Comparison of ENCODE assay signal across 8 cellular contexts in the genomic region with DNA sequence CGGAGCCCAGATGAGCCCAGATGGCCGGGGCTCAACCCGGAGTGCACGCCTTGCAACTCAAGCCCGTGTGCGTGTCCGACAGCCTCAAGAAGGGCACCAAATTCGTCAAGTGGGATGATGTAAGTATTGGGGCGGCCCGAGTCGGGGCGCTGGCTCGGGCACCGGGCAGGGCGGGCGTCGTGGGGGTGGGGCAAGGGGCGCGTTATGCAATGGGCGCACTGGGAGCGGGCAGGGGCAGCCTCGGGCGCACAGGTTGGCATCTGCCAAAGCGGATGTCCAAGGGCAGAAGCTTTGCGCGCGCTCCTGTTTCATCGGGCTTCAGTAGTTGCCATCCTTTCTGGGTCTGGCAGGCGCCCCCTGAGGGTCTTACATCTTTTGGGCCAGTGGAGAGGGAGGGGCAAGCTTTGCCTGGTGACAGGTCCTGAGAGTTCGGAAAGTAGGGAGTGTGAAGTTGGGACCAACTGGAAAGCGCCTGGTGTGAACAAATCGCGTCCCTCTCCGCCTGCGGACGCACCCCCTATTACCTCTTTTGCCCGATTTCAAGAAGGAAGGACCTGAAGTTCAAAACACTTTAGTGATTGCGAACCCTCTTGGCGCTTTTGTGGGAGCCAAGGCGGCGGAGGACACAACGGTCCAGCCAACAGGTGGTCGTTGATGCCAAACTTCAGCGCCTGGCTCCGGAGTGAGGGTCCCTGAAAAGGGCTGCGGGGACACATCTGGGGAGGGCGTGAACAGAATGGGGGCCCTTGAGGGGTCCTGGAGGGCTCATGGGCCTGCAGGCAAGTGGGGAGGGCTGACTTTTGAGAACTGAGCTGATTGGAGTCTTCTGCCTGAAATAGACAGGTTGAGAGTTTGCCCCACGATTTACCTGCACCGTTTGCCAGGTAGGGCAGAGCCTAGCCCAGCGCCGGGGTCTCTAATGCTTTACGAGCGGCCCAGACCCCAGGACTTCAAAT. TPM values are rescaled to one million over a fixed set of nuclear protein-coding genes. Genes with fewer than 3 reads are reported as not detected.
DNase-seq lines count a peak whose midpoint lies in the region; ATAC-seq and TF ChIP-seq lines count a peak whose summit lies in the region.

No MANE protein-coding gene starts in this region.

- peak overlapping the region; percentile 37 to 82 (median 70) for H3K27ac ChIP-seq in Peyer's patch
- peak overlapping the region; percentile 60 to 82 for H3K27ac ChIP-seq in coronary artery
- peak overlapping the region; percentile 74 to 91 (median 85) for H3K27ac ChIP-seq in stomach

- ATAC-seq in GM19324 (IDR thresholded peaks at IDR 0.05; ENCODE audit: low FRiP score, unreplicated experiment): peak; percentile 16

- TF ChIP-seq CTCF in Peyer's patch (IDR thresholded peaks at IDR 0.05) (no peak), coronary artery (IDR thresholded peaks at IDR 0.05) (no peak), lower leg skin (IDR thresholded peaks at IDR 0.05) (no peak), stomach (IDR thresholded peaks at IDR 0.05) (no peak)

- H3K4me3 ChIP-seq in Peyer's patch: peak overlapping the region; percentile 49 to 73 (median 62)
- H3K4me3 ChIP-seq in coronary artery: peak overlapping the region; percentile 86
- peak overlapping the region; percentile 51 for H3K4me3 ChIP-seq in lower leg skin (ENCODE audit: low read depth, poor library complexity, severe bottlenecking)
- H3K4me3 ChIP-seq in stomach: peak overlapping the region; percentile 82 to 93 (median 88)

- in situ Hi-C loops in ACHN (cut with HindIII; ENCODE audit: low pct_ligation_motif_present, low pct_unique_long_range_greater_than_20kb, low sequenced_read_pairs): loop anchor here (25.0 kb wide), 1 partner anchor 579 kb away; no protein-coding TSS in a partner anchor

- intact Hi-C loops in lower leg skin (cut with DNase I; ENCODE audit: low total_unique reads) (loop anchor here (10.0 kb wide), 1 partner anchor 592 kb away; no protein-coding TSS in a partner anchor), stomach (cut with DNase I; ENCODE audit: low total_unique reads) (loop anchor here (10.0 kb wide), 1 partner anchor 582 kb away; no protein-coding TSS in a partner anchor)

- H3K4me1 ChIP-seq in Peyer's patch (peaks cover 0 to 9% (median 0%) of the 10 kb centered on the region in 4 donors), stomach (peaks cover 8 to 36% (median 27%) of the 10 kb centered on the region in 4 donors)

- no peak for TF ChIP-seq POLR2A in Peyer's patch (IDR thresholded peaks at IDR 0.05)
- no peak for TF ChIP-seq POLR2A in lower leg skin (IDR thresholded peaks at IDR 0.05)
- no peak for TF ChIP-seq POLR2A in stomach (IDR thresholded peaks at IDR 0.05)

- DNase-seq in Peyer's patch (peak in 2 of 3 donors; percentile 52 to 53), coronary artery (ENCODE audit: low spot score) (peak; percentile 77), lower leg skin (ENCODE audit: low spot score in 2 of 2) (peak in 1 of 2 donors; percentile 88), stomach (peak; percentile 46), amniotic stem cell (lab: John Stamatoyannopoulos, UW) (no peak), ACHN (no peak), hepatic stellate cell (ENCODE audit: low spot score) (no peak)

- TF ChIP-seq EP300 in stomach (IDR thresholded peaks at IDR 0.05): no peak

- H3K36me3 ChIP-seq in Peyer's patch: no peaks in the 10 kb centered on the region
- H3K36me3 ChIP-seq in stomach: no peaks in the 10 kb centered on the region

- H3K9me3 ChIP-seq in Peyer's patch: no peaks in the 10 kb centered on the region
- no peaks in the 10 kb centered on the region for H3K9me3 ChIP-seq in stomach

- H3K27me3 ChIP-seq in Peyer's patch (no peaks in the 10 kb centered on the region), stomach (no peaks in the 10 kb centered on the region)

- 10 to 11% methylated on average over 41 to 47 of the region's 53 CpGs for WGBS in lower leg skin, 2 donors
- WGBS in stomach, 5 donors: 7 to 11% (median 10%) methylated on average over 44 to 53 of the region's 53 CpGs

RNA-seq across cellular contexts. Expression of a gene that starts 0.8 kb away (rescaled TPM):
- total RNA-seq in Peyer's patch: 10 to 100 TPM in 2 of 4 donors, 1 to 10 TPM in 2; 7.2 to 28.1 (median 9.6) TPM
- 10 to 100 TPM in 2 of 4 donors, 1 to 10 TPM in 2; 4.1 to 16.2 (median 9.1) TPM for total RNA-seq in lower leg skin
- 10 to 100 TPM in 4 of 5 donors, 1 to 10 TPM in 1; 5.8 to 66.5 (median 21.6) TPM for total RNA-seq in stomach
- 1 to 10 TPM; 4.1 to 5.4 (median 5.0) TPM for polyA plus RNA-seq in stomach

Comparison
In these comparisons a context has a peak if more than half of its experiments do, and no peak if none do; other contexts are left out.
1. DNase-seq: peak in Peyer's patch (2 of 3), coronary artery (single experiment) and stomach (single experiment); none in amniotic stem cell (single experiment), ACHN (single experiment) and hepatic stellate cell (single experiment).
2. Peak in every context shown above with its lines, with median percentiles within 50 percentile points of each other: H3K27ac ChIP-seq and H3K4me3 ChIP-seq.